ENCODE assay signal across 9 cellular contexts in the genomic region with DNA sequence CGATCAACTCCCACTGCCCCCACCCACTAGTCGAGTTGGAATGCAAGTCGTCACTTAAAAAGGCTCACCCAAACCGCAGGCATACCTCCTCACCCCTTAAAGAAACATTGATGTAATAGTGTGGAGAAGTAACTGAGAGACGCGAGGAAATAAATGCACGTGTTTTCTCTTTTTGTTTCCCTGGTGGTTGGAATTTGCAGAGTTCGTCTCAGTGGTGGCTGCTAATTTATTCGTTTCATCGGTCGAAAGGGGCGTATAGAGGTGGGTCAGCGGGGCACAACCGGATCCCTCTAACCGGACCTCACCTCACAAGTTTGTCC. TPM values are rescaled to one million over a fixed set of nuclear protein-coding genes. Genes with fewer than 3 reads are reported as not detected.
A peak's percentile ranks its signal among the peaks of the same experiment; 100 is the strongest.
DNase-seq lines count a peak whose midpoint lies in the region; ATAC-seq and TF ChIP-seq lines count a peak whose summit lies in the region.
"Had no signal": no experiment of that assay in that cellular context is flagged by ENCODE, and none has a peak within 500 bp of the region (broad histone marks: within the 10 kb centered on the region; RNA-seq: fewer than 3 reads in every experiment).

No MANE protein-coding gene starts in this region.

- ATAC-seq in IMR-90 (ENCODE audit: low read depth): no peak
- ATAC-seq in stimulated activated memory B cell treated with anti-CD40 and anti-IgM and Interleukin-4, amounts not matched to agents 10 μg/mL and 1 μg/mL and 100 μg/mL, for 72 hours: no peak

- peaks cover 17% of the 10 kb centered on the region for H3K27me3 Mint-ChIP-seq in neural progenitor cell (ENCODE audit: insufficient read depth, low read depth)
- H3K27me3 Mint-ChIP-seq in stimulated activated memory B cell treated with anti-CD40 and anti-IgM and Interleukin-4, amounts not matched to agents 10 μg/mL and 1 μg/mL and 100 μg/mL, for 72 hours: peaks cover 80% of the 10 kb centered on the region

- H3K56ac ChIP-seq in IMR-90 (ENCODE audit: extremely low read depth, insufficient read depth, low read length): no peak overlapping the region

- peaks cover 55% of the 10 kb centered on the region for H3K27me3 ChIP-seq in IMR-90 (ENCODE audit: control insufficient read depth, insufficient read depth, low read length)
- peaks cover 0 to 20% (median 3%) of the 10 kb centered on the region in 4 donors for H3K27me3 ChIP-seq in esophagus muscularis mucosa
- H3K27me3 ChIP-seq in neural progenitor cell: peaks cover 92% of the 10 kb centered on the region

- H3K36me3 Mint-ChIP-seq in neural progenitor cell: no peaks in the 10 kb centered on the region
- no peaks in the 10 kb centered on the region for H3K36me3 Mint-ChIP-seq in stimulated activated memory B cell treated with anti-CD40 and anti-IgM and Interleukin-4, amounts not matched to agents 10 μg/mL and 1 μg/mL and 100 μg/mL, for 72 hours

- no peak overlapping the region for H3K4ac ChIP-seq in IMR-90 (ENCODE audit: low read depth, low read length)

- H2AFZ ChIP-seq in IMR-90 (replicated peaks; ENCODE audit: low read length, poor library complexity) (no peak overlapping the region), neural progenitor cell (replicated peaks) (peak overlapping the region; percentile 95)

- no peak overlapping the region for H3K27ac ChIP-seq in IMR-90 (ENCODE audit: insufficient read depth, low read length)
- peak overlapping the region; percentile 50 to 71 (median 58) for H3K27ac ChIP-seq in esophagus muscularis mucosa (replicated peaks in 1 of 4)
- H3K27ac ChIP-seq in neural progenitor cell: no peak overlapping the region

- H3K9ac ChIP-seq in IMR-90 (ENCODE audit: low read depth, low read length) (no peak overlapping the region), neural progenitor cell (no peak overlapping the region)

- H2AK9ac ChIP-seq in IMR-90 (replicated peaks; ENCODE audit: low read depth, low read length, poor library complexity): no peak overlapping the region

- BruUV-seq in IMR-90 (replicated peaks; lab: Mats Ljungman, UMichigan): no TSS peak

- H4K5ac ChIP-seq in IMR-90 (ENCODE audit: low read depth, low read length): no peak overlapping the region

- no peak overlapping the region for H3K14ac ChIP-seq in IMR-90 (replicated peaks; ENCODE audit: low read depth, low read length)

- no peak overlapping the region for H2BK5ac ChIP-seq in IMR-90 (ENCODE audit: low read depth, low read length, poor library complexity, severe bottlenecking)

- H2BK120ac ChIP-seq in IMR-90 (ENCODE audit: low read depth, low read length): no peak overlapping the region

- no peaks in the 10 kb centered on the region for H3K79me1 ChIP-seq in IMR-90 (ENCODE audit: low read depth in 1 of 2, low read length in 2 of 2)

- H3K9me1 ChIP-seq in IMR-90 (ENCODE audit: insufficient read depth, low read length): no peaks in the 10 kb centered on the region

- peak overlapping the region; percentile 96 for H3K4me3 Mint-ChIP-seq in neural progenitor cell
- no peak overlapping the region for H3K4me3 Mint-ChIP-seq in stimulated activated memory B cell treated with anti-CD40 and anti-IgM and Interleukin-4, amounts not matched to agents 10 μg/mL and 1 μg/mL and 100 μg/mL, for 72 hours
- H3K4me3 Mint-ChIP-seq: stimulated activated naive CD8-positive, alpha-beta T cell treated with anti-CD3 and anti-CD28 coated beads, Interleukin-15, Interleukin-2, amounts not matched to agents 100 ng/mL and 50 ng/mL, for 24 hours had no signal

- intact Hi-C loops in IMR-90 (cut with micrococcal nuclease) (no loop called here), esophagus muscularis mucosa (cut with DNase I) (loop anchor here (10.0 kb wide), 1 partner anchor 219 kb away; no protein-coding TSS in a partner anchor)

- H2AK5ac ChIP-seq in IMR-90 (ENCODE audit: low read depth, low read length): no peak overlapping the region

- no peaks in the 10 kb centered on the region for H3K79me2 ChIP-seq in neural progenitor cell (ENCODE audit: low read depth)

- H3F3A ChIP-seq in neural progenitor cell (ENCODE audit: low read depth): peaks cover 49% of the 10 kb centered on the region

- no peak for TF ChIP-seq RAD21 in IMR-90 (IDR thresholded peaks at IDR 0.05; ENCODE audit: low read length)

- peak overlapping the region; percentile 96 for H3K27ac Mint-ChIP-seq in neural progenitor cell
- H3K27ac Mint-ChIP-seq in stimulated activated memory B cell treated with anti-CD40 and anti-IgM and Interleukin-4, amounts not matched to agents 10 μg/mL and 1 μg/mL and 100 μg/mL, for 72 hours: no peak overlapping the region
- H3K27ac Mint-ChIP-seq: stimulated activated naive CD8-positive, alpha-beta T cell treated with anti-CD3 and anti-CD28 coated beads, Interleukin-15, Interleukin-2, amounts not matched to agents 100 ng/mL and 50 ng/mL, for 24 hours had no signal

- H3K18ac ChIP-seq in IMR-90 (ENCODE audit: low read depth, low read length): no peak overlapping the region

- no peak overlapping the region for H4K8ac ChIP-seq in IMR-90 (ENCODE audit: low read depth in 2 of 2, low read length in 2 of 2)

- no peaks in the 10 kb centered on the region for H4K20me1 ChIP-seq in IMR-90 (ENCODE audit: insufficient read depth, low read length)
- peaks cover 30% of the 10 kb centered on the region for H4K20me1 ChIP-seq in neural progenitor cell (ENCODE audit: low read depth)

- no peak overlapping the region for H2BK20ac ChIP-seq in IMR-90 (ENCODE audit: low read depth, low read length)

- TF ChIP-seq CTCF in AG04449 (IDR thresholded peaks at IDR 0.05; ENCODE audit: insufficient read depth, low read length, missing control alignments): peak; percentile 2
- TF ChIP-seq CTCF in IMR-90 (conservative IDR thresholded peaks at IDR 0.05; ENCODE audit: low read depth, low read length): 0 out of 2 replicates have a peak, but pooled peaks have one; percentile 11
- TF ChIP-seq CTCF in esophagus muscularis mucosa (IDR thresholded peaks at IDR 0.05): peak in 2 of 3 experiments; percentile 20 to 42
- peak; percentile 34 for TF ChIP-seq CTCF in neural progenitor cell (IDR thresholded peaks at IDR 0.05)

- no peaks in the 10 kb centered on the region for H3K9me3 Mint-ChIP-seq in neural progenitor cell
- no peaks in the 10 kb centered on the region for H3K9me3 Mint-ChIP-seq in stimulated activated memory B cell treated with anti-CD40 and anti-IgM and Interleukin-4, amounts not matched to agents 10 μg/mL and 1 μg/mL and 100 μg/mL, for 72 hours
- H3K9me3 Mint-ChIP-seq: stimulated activated naive CD8-positive, alpha-beta T cell treated with anti-CD3 and anti-CD28 coated beads, Interleukin-15, Interleukin-2, amounts not matched to agents 100 ng/mL and 50 ng/mL, for 24 hours had no signal

- CTCF ChIA-PET in AG04449 (lab: Yijun Ruan, JAX) (no interaction called here), IMR-90 (lab: Yijun Ruan, JAX) (no interaction called here)

- TF ChIP-seq EP300 in esophagus muscularis mucosa (IDR thresholded peaks at IDR 0.05): no peak

- dilution Hi-C loops in IMR-90 (cut with HindIII; ENCODE audit: low sequenced_read_pairs, unreplicated experiment): no loop called here

- H3K4me1 Mint-ChIP-seq in neural progenitor cell: peaks cover 36% of the 10 kb centered on the region
- H3K4me1 Mint-ChIP-seq in stimulated activated memory B cell treated with anti-CD40 and anti-IgM and Interleukin-4, amounts not matched to agents 10 μg/mL and 1 μg/mL and 100 μg/mL, for 72 hours: peaks cover 11% of the 10 kb centered on the region

- peaks cover 2% of the 10 kb centered on the region; the same call in 1 of the 2 replicates for H3K9me3 ChIP-seq in IMR-90 (ENCODE audit: control insufficient read depth, insufficient read depth, low read length)
- H3K9me3 ChIP-seq in esophagus muscularis mucosa: no peaks in the 10 kb centered on the region
- no peaks in the 10 kb centered on the region for H3K9me3 ChIP-seq in neural progenitor cell (ENCODE audit: low read depth)

- no peak for DNase-seq in AG04449 (ENCODE audit: low read depth, low spot score)
- DNase-seq in IMR-90: no peak
- no peak for DNase-seq in esophagus muscularis mucosa (ENCODE audit: extremely low spot score)
- DNase-seq in neural progenitor cell (ENCODE audit: low spot score): peak; percentile 58
- no peak for DNase-seq in SW 1271 (lab: John Stamatoyannopoulos, UW)
- no peak for DNase-seq in activated CD4-positive, alpha-beta T cell treated with anti-CD3 and anti-CD28 coated beads, Interleukin-2, amount 50 U/mL, for 1 hour
- no peak for DNase-seq in DMS114 treated with DMSO at 0.1 percent for 48 hours (lab: John Stamatoyannopoulos, UW; ENCODE audit: unreplicated experiment)

- H3K4me3 ChIP-seq in AG04449 (ENCODE audit: low read depth, low read length) (peak overlapping the region; percentile 32), IMR-90 (ENCODE audit: insufficient read depth, low read depth, low read length) (no peak overlapping the region), esophagus muscularis mucosa (peak overlapping the region; percentile 66 to 75 (median 68)), neural progenitor cell (peak overlapping the region; percentile 63)

- no peak overlapping the region for H2BK15ac ChIP-seq in IMR-90 (ENCODE audit: low read depth, low read length)

- POLR2A ChIA-PET in AG04449 (lab: Yijun Ruan, JAX) (no interaction called here), IMR-90 (lab: Charles Lee; ENCODE audit: unreplicated experiment) (no interaction called here)

- TF ChIP-seq POLR2A in IMR-90 (IDR thresholded peaks at IDR 0.05; ENCODE audit: low read depth, low read length) (no peak), esophagus muscularis mucosa (IDR thresholded peaks at IDR 0.05; ENCODE audit: low read depth) (no peak)

- no peak overlapping the region for H3K4me2 ChIP-seq in IMR-90 (ENCODE audit: low read depth, low read length)
- peak overlapping the region; percentile 98 for H3K4me2 ChIP-seq in neural progenitor cell

- no CpG with 5 or more reads among the region's 15 CpGs for WGBS in IMR-90 (ENCODE audit: extremely low coverage in 2 of 2, insufficient read length in 1 of 2), 2 experiments
- under 1% methylated on average over 15 of the region's 15 CpGs for WGBS in esophagus muscularis mucosa

- in situ Hi-C loops in IMR-90 (cut with MboI; ENCODE audit: low sequenced_read_pairs): no loop called here

- no peak overlapping the region for H3K23ac ChIP-seq in IMR-90 (ENCODE audit: low read depth, low read length)

- H3K4me1 ChIP-seq in IMR-90 (ENCODE audit: control insufficient read depth, insufficient read depth, low read length) (peaks cover 3% of the 10 kb centered on the region; the same call in 1 of the 2 replicates), esophagus muscularis mucosa (peaks cover 28 to 46% (median 37%) of the 10 kb centered on the region in 4 donors), neural progenitor cell (peaks cover 23% of the 10 kb centered on the region)

- no peaks in the 10 kb centered on the region for H3K36me3 ChIP-seq in IMR-90 (ENCODE audit: control insufficient read depth, insufficient read depth, low read length)
- H3K36me3 ChIP-seq in esophagus muscularis mucosa: no peaks in the 10 kb centered on the region
- H3K36me3 ChIP-seq in neural progenitor cell: no peaks in the 10 kb centered on the region

- no peak overlapping the region for H4K91ac ChIP-seq in IMR-90 (ENCODE audit: insufficient read depth, low read depth, low read length)

RNA-seq across cellular contexts. Expression of a gene that starts 5.1 kb away (rescaled TPM):
- not detected in 2 replicates for total RNA-seq in IMR-90 (2012; rRNA removed)
- not detected in 2 replicates for polyA plus RNA-seq in IMR-90 (2012; rRNA removed)
- polyA plus RNA-seq in IMR-90 (2012; cell fraction: cytosol; rRNA removed): not detected in 2 replicates
- not detected in 2 replicates for polyA plus RNA-seq in IMR-90 (2012; cell fraction: nucleus; rRNA removed; ENCODE audit: low replicate concordance)
- 1 to 10 TPM; 3.3 to 7.3 (median 5.8) TPM for total RNA-seq in esophagus muscularis mucosa
- total RNA-seq in neural progenitor cell (ENCODE audit: low replicate concordance): 0.25 TPM in 1 of 2 replicates, not detected in the other

Comparison
In these comparisons a context has a peak if more than half of its experiments do, and no peak if none do; other contexts are left out.
1. H3K27ac ChIP-seq: peak in esophagus muscularis mucosa (4 of 4); none in IMR-90 (single experiment) and neural progenitor cell (single experiment).
2. Peak in every context shown above with its lines, with median percentiles within 50 percentile points of each other: CTCF ChIP-seq.